29 cellular contexts compared by ENCODE assay signal in genomic region chr11:34548278-34548677, GRCh38. TPM values are rescaled to one million over a fixed set of nuclear protein-coding genes. Genes with fewer than 3 reads are reported as not detected.
"Had no signal": no experiment of that assay in that cellular context is flagged by ENCODE, and none has a peak within 500 bp of the region (broad histone marks: within the 10 kb centered on the region; RNA-seq: fewer than 3 reads in every experiment).

No MANE protein-coding gene starts in this region.

- H3K27ac Mint-ChIP-seq: activated CD4-positive, alpha-beta T cell treated with anti-CD3 and anti-CD28 coated beads, Interleukin-2, amount 10 ng/mL, durations not matched to agents 24 days and 14 days; activated CD8-positive, alpha-beta T cell treated with anti-CD3 and anti-CD28 coated beads, Interleukin-2, amount 10 ng/mL, durations not matched to agents 7 days and 5 days; activated naive CD4-positive, alpha-beta T cell treated with anti-CD3 and anti-CD28 coated beads, Interleukin-2, amount 50 U/mL, for 24 hours; activated naive CD8-positive, alpha-beta T cell treated with anti-CD3 and anti-CD28 coated beads, Interleukin-2, amount 10 ng/mL, durations not matched to agents 7 days and 5 days; activated T-cell treated with anti-CD3 and anti-CD28 coated beads, Interleukin-2, amount 50 U/mL, for 24 hours; activated T-helper 2 cell treated with anti-CD3 and anti-CD28 coated beads, Interferon-gamma antibody, Interleukin-2, Interleukin-4, amounts not matched to agents 10 μg/mL and 5 μg/mL and 100 μg/mL, durations not matched to agents 14 hours and 24 hours and 36 hours; T-helper 1 cell treated with Interleukin-12 subunit alpha and Interleukin-12 subunit beta and Interleukin-4 antibody, amounts not matched to agents 30 μg/mL and 1 μg/mL, for 36 hours; T-helper 2 cell treated with Interferon-gamma antibody and Interleukin-4, amounts not matched to agents 5 μg/mL and 100 μg/mL, for 36 hours had no signal

- H3K36me3 Mint-ChIP-seq: activated naive CD4-positive, alpha-beta T cell treated with anti-CD3 and anti-CD28 coated beads, Interleukin-2, amount 50 U/mL, for 24 hours; activated naive CD8-positive, alpha-beta T cell treated with anti-CD3 and anti-CD28 coated beads, Interleukin-2, amount 10 ng/mL, durations not matched to agents 7 days and 5 days had no signal

- H3K4me1 ChIP-seq: body of pancreas, breast epithelium, SJSA1 had no signal

- H3K4me3 Mint-ChIP-seq: activated CD4-positive, alpha-beta T cell treated with anti-CD3 and anti-CD28 coated beads, Interleukin-2, amount 10 ng/mL, durations not matched to agents 24 days and 14 days; activated CD8-positive, alpha-beta T cell treated with anti-CD3 and anti-CD28 coated beads, Interleukin-2, amount 10 ng/mL, durations not matched to agents 7 days and 5 days; activated naive CD4-positive, alpha-beta T cell treated with anti-CD3 and anti-CD28 coated beads, Interleukin-2, amount 50 U/mL, for 24 hours; activated naive CD8-positive, alpha-beta T cell treated with anti-CD3 and anti-CD28 coated beads, Interleukin-2, amount 10 ng/mL, durations not matched to agents 7 days and 5 days; activated T-cell treated with anti-CD3 and anti-CD28 coated beads, Interleukin-2, amount 50 U/mL, for 24 hours; T-helper 1 cell treated with Interleukin-12 subunit alpha and Interleukin-12 subunit beta and Interleukin-4 antibody, amounts not matched to agents 30 μg/mL and 1 μg/mL, for 36 hours; T-helper 2 cell treated with Interferon-gamma antibody and Interleukin-4, amounts not matched to agents 5 μg/mL and 100 μg/mL, for 36 hours had no signal

- H3K27me3 ChIP-seq: breast epithelium had no signal

- H3K4me3 ChIP-seq: body of pancreas, breast epithelium, SJSA1 had no signal

- H3K36me3 ChIP-seq: breast epithelium, SJSA1 had no signal

- H3K27ac ChIP-seq: body of pancreas, breast epithelium, SJSA1 had no signal

- H3K4me1 Mint-ChIP-seq: activated CD4-positive, alpha-beta T cell treated with anti-CD3 and anti-CD28 coated beads, Interleukin-2, amount 10 ng/mL, durations not matched to agents 24 days and 14 days; activated naive CD4-positive, alpha-beta T cell treated with anti-CD3 and anti-CD28 coated beads, Interleukin-2, amount 50 U/mL, for 24 hours; activated naive CD8-positive, alpha-beta T cell treated with anti-CD3 and anti-CD28 coated beads, Interleukin-2, amount 10 ng/mL, durations not matched to agents 7 days and 5 days had no signal

- H3K9me3 Mint-ChIP-seq: activated CD4-positive, alpha-beta T cell treated with anti-CD3 and anti-CD28 coated beads, Interleukin-2, amount 10 ng/mL, durations not matched to agents 24 days and 14 days; activated naive CD4-positive, alpha-beta T cell treated with anti-CD3 and anti-CD28 coated beads, Interleukin-2, amount 50 U/mL, for 24 hours; activated naive CD8-positive, alpha-beta T cell treated with anti-CD3 and anti-CD28 coated beads, Interleukin-2, amount 10 ng/mL, durations not matched to agents 7 days and 5 days; activated T-cell treated with anti-CD3 and anti-CD28 coated beads, Interleukin-2, amount 50 U/mL, for 24 hours; activated T-helper 2 cell treated with anti-CD3 and anti-CD28 coated beads, Interferon-gamma antibody, Interleukin-2, Interleukin-4, amounts not matched to agents 10 μg/mL and 5 μg/mL and 100 μg/mL, durations not matched to agents 14 hours and 24 hours and 36 hours; T-helper 1 cell treated with Interleukin-12 subunit alpha and Interleukin-12 subunit beta and Interleukin-4 antibody, amounts not matched to agents 30 μg/mL and 1 μg/mL, for 36 hours; T-helper 2 cell treated with Interferon-gamma antibody and Interleukin-4, amounts not matched to agents 5 μg/mL and 100 μg/mL, for 36 hours had no signal

- ATAC-seq: activated CD8-positive, alpha-beta T cell treated with anti-CD3 and anti-CD28 coated beads, Interleukin-2, amount 10 ng/mL, durations not matched to agents 7 days and 5 days; body of pancreas; Panc1 had no signal

- DNase-seq: activated CD4-positive, alpha-beta T cell treated with anti-CD3 and anti-CD28 coated beads, Interleukin-2, amount 10 ng/mL, durations not matched to agents 24 days and 14 days; activated CD4-positive, alpha-beta T cell treated with anti-CD3 and anti-CD28 coated beads, Interleukin-2, amount 50 U/mL, for 4 hours; activated CD8-positive, alpha-beta T cell treated with anti-CD3 and anti-CD28 coated beads, Interleukin-2, amount 10 ng/mL, durations not matched to agents 7 days and 5 days; activated gamma-delta T cell; activated naive CD4-positive, alpha-beta T cell treated with Interleukin-2 at 50 U/mL for 16 hours; activated naive CD8-positive, alpha-beta T cell treated with anti-CD3 and anti-CD28 coated beads, Interleukin-2, amount 10 ng/mL, durations not matched to agents 7 days and 5 days; activated T-cell treated with anti-CD3 and anti-CD28 coated beads, Interleukin-2, amount 50 U/mL, for 24 hours; amygdala; body of pancreas; cerebellar nuclear complex; KG1; MM.1S; MV-4-11; NCI-H1092; NCI-H1436 treated with DMSO at 0.1 percent for 48 hours; NCI-H1694 treated with DMSO at 0.1 percent for 48 hours; NCI-H2081; NCI-H524; SHP77 treated with DMSO at 0.1 percent for 48 hours; SK-N-SH had no signal

- H3K9me3 ChIP-seq: body of pancreas, breast epithelium, SJSA1, SK-N-SH had no signal

RNA-seq across cellular contexts. Expression of gene ELF5, which starts 34.7 kb away (rescaled TPM):
- total RNA-seq: activated CD4-positive, alpha-beta T cell treated with anti-CD3 and anti-CD28 coated beads, Interleukin-2, amount 10 ng/mL, durations not matched to agents 24 days and 14 days; activated CD8-positive, alpha-beta T cell treated with anti-CD3 and anti-CD28 coated beads, Interleukin-2, amount 10 ng/mL, durations not matched to agents 7 days and 5 days; activated naive CD8-positive, alpha-beta T cell treated with anti-CD3 and anti-CD28 coated beads, Interleukin-2, amount 10 ng/mL, durations not matched to agents 7 days and 5 days; activated T-helper 2 cell treated with anti-CD3 and anti-CD28 coated beads, Interferon-gamma antibody, Interleukin-2, Interleukin-4, amounts not matched to agents 10 μg/mL and 5 μg/mL and 100 μg/mL, durations not matched to agents 14 hours and 24 hours and 36 hours; astrocyte; body of pancreas; cardiac septum; SJSA1 had no signal
- polyA plus RNA-seq: SK-N-SH had no signal
